Comparison of ENCODE assay signal across 16 cellular contexts in genomic region chr22:40419718-40420117, GRCh38.
"Had no signal": no experiment of that assay in that cellular context is flagged by ENCODE, and none has a peak within 500 bp of the region (broad histone marks: within the 10 kb centered on the region; RNA-seq: fewer than 3 reads in every experiment).

No MANE protein-coding gene starts in this region.

- H3K4me1 ChIP-seq: body of pancreas, neural progenitor cell had no signal

- H3K36me3 ChIP-seq: neural progenitor cell had no signal

- H3K4me2 ChIP-seq: neural progenitor cell had no signal

- H3K27ac ChIP-seq: body of pancreas, neural progenitor cell, right atrium auricular region, skin epidermis, tibial artery had no signal

- H3K9me3 Mint-ChIP-seq: activated CD4-positive, alpha-beta memory T cell treated with anti-CD3 and anti-CD28 coated beads, Interleukin-2, amount 10 ng/mL, durations not matched to agents 7 days and 5 days; activated naive CD4-positive, alpha-beta T cell treated with anti-CD3 and anti-CD28 coated beads, Interleukin-2, amount 10 ng/mL, durations not matched to agents 7 days and 5 days; activated T-helper 17 cell treated with anti-CD3 and anti-CD28 coated beads, Interleukin-2, amount 50 U/mL, for 72 hours; central memory CD8-positive, alpha-beta T cell; neural progenitor cell had no signal

- H2AFZ ChIP-seq: neural progenitor cell had no signal

- H3K9ac ChIP-seq: neural progenitor cell had no signal

- ATAC-seq: activated T-helper 17 cell treated with anti-CD3 and anti-CD28 coated beads, Interleukin-2, amount 50 U/mL, for 72 hours; body of pancreas had no signal

- H3K4me3 ChIP-seq: body of pancreas, neural progenitor cell, right atrium auricular region, skin epidermis, tibial artery had no signal

- H3K27me3 ChIP-seq: body of pancreas, neural progenitor cell, right atrium auricular region, tibial artery had no signal

- H3K9me3 ChIP-seq: body of pancreas, right atrium auricular region, tibial artery had no signal

- H3K4me3 Mint-ChIP-seq: activated CD4-positive, alpha-beta memory T cell treated with anti-CD3 and anti-CD28 coated beads, Interleukin-2, amount 10 ng/mL, durations not matched to agents 7 days and 5 days; activated naive CD4-positive, alpha-beta T cell treated with anti-CD3 and anti-CD28 coated beads, Interleukin-2, amount 10 ng/mL, durations not matched to agents 7 days and 5 days; activated T-helper 17 cell treated with anti-CD3 and anti-CD28 coated beads, Interleukin-2, amount 50 U/mL, for 72 hours; central memory CD8-positive, alpha-beta T cell; neural progenitor cell had no signal

- H3K27me3 Mint-ChIP-seq: activated CD4-positive, alpha-beta memory T cell treated with anti-CD3 and anti-CD28 coated beads, Interleukin-2, amount 10 ng/mL, durations not matched to agents 7 days and 5 days; activated naive CD4-positive, alpha-beta T cell treated with anti-CD3 and anti-CD28 coated beads, Interleukin-2, amount 10 ng/mL, durations not matched to agents 7 days and 5 days; activated T-helper 17 cell treated with anti-CD3 and anti-CD28 coated beads, Interleukin-2, amount 50 U/mL, for 72 hours; central memory CD8-positive, alpha-beta T cell had no signal

- H3K27ac Mint-ChIP-seq: activated CD4-positive, alpha-beta memory T cell treated with anti-CD3 and anti-CD28 coated beads, Interleukin-2, amount 10 ng/mL, durations not matched to agents 7 days and 5 days; activated naive CD4-positive, alpha-beta T cell treated with anti-CD3 and anti-CD28 coated beads, Interleukin-2, amount 10 ng/mL, durations not matched to agents 7 days and 5 days; activated T-helper 17 cell treated with anti-CD3 and anti-CD28 coated beads, Interleukin-2, amount 50 U/mL, for 72 hours; neural progenitor cell had no signal

- DNase-seq: activated CD4-positive, alpha-beta memory T cell treated with anti-CD3 and anti-CD28 coated beads, Interleukin-2, amount 10 ng/mL, durations not matched to agents 7 days and 5 days; activated CD4-positive, alpha-beta T cell treated with anti-CD3 and anti-CD28 coated beads for 1 hour; activated CD8-positive, alpha-beta memory T cell treated with anti-CD3 and anti-CD28 coated beads, Interleukin-2, amount 50 U/mL, for 48 hours; activated naive CD4-positive, alpha-beta T cell treated with anti-CD3 and anti-CD28 coated beads, Interleukin-2, amount 10 ng/mL, durations not matched to agents 7 days and 5 days; amniotic stem cell; body of pancreas; cortex of kidney; effector CD8-positive, alpha-beta T cell; kidney; T1000; tibial artery had no signal
